ENCODE assay signal across 13 cellular contexts in genomic region chr10:116270691-116271592, GRCh38. TPM values are rescaled to one million over a fixed set of nuclear protein-coding genes. Genes with fewer than 3 reads are reported as not detected.
DNase-seq lines count a peak whose midpoint lies in the region; ATAC-seq and TF ChIP-seq lines count a peak whose summit lies in the region.
"Had no signal": no experiment of that assay in that cellular context is flagged by ENCODE, and none has a peak within 500 bp of the region (broad histone marks: within the 10 kb centered on the region; RNA-seq: fewer than 3 reads in every experiment).

No MANE protein-coding gene starts in this region.

- no peaks in the 10 kb centered on the region for H3K36me3 ChIP-seq in upper lobe of right lung

- H3K27ac ChIP-seq in upper lobe of right lung: no peak overlapping the region

- ATAC-seq in upper lobe of right lung (peak; percentile 7), GM18517 (IDR thresholded peaks at IDR 0.05; ENCODE audit: unreplicated experiment) (no peak), HG02852 (IDR thresholded peaks at IDR 0.05; ENCODE audit: unreplicated experiment) (no peak), GM21529 (IDR thresholded peaks at IDR 0.05; ENCODE audit: unreplicated experiment) (no peak)
- ATAC-seq: Panc1 had no signal

- DNase-seq in activated CD4-positive, alpha-beta T cell treated with anti-CD3 and anti-CD28 coated beads for 48 hours: peak; percentile 3
- no peak for DNase-seq in activated CD4-positive, alpha-beta T cell treated with anti-CD3 and anti-CD28 coated beads for 4 hours
- peak; percentile 70 for DNase-seq in glomerular visceral epithelial cell (ENCODE audit: extremely low spot score)
- DNase-seq in nephron progenitor cell: peak; percentile 60
- DNase-seq in upper lobe of right lung: no peak
- DNase-seq: activated CD4-positive, alpha-beta T cell treated with anti-CD3 and anti-CD28 coated beads, Interleukin-2, amount 50 U/mL, for 48 hours; cerebellar nuclear complex had no signal

- intact Hi-C loops in upper lobe of right lung (cut with DNase I): no loop called here

- H3K36me3 Mint-ChIP-seq in nephron progenitor cell (ENCODE audit: low read depth): no peaks in the 10 kb centered on the region

- peaks cover 66% of the 10 kb centered on the region for H3K27me3 ChIP-seq in upper lobe of right lung

- peaks cover 33% of the 10 kb centered on the region for H3K4me1 Mint-ChIP-seq in nephron progenitor cell

- H3K4me1 ChIP-seq in upper lobe of right lung: peaks cover 9% of the 10 kb centered on the region

- H3K4me3 ChIP-seq in upper lobe of right lung: peak overlapping the region; percentile 42

- TF ChIP-seq CTCF in nephron progenitor cell (IDR thresholded peaks at IDR 0.05): no peak
- TF ChIP-seq CTCF in upper lobe of right lung (IDR thresholded peaks at IDR 0.05): no peak

- H3K9me3 ChIP-seq in upper lobe of right lung: no peaks in the 10 kb centered on the region

- peaks cover 86% of the 10 kb centered on the region for H3K27me3 Mint-ChIP-seq in nephron progenitor cell (ENCODE audit: low read depth, poor library complexity)

- H3K4me3 Mint-ChIP-seq in nephron progenitor cell: peak overlapping the region; percentile 84

- no peak overlapping the region for H3K27ac Mint-ChIP-seq in nephron progenitor cell

- no peaks in the 10 kb centered on the region for H3K9me3 Mint-ChIP-seq in nephron progenitor cell

RNA-seq across cellular contexts. Expression of gene GFRA1, which starts 2.1 kb away (rescaled TPM):
- total RNA-seq in upper lobe of right lung: 3.4 TPM
- total RNA-seq: MCF 10A, mononuclear cell had no signal

RNA-seq across cellular contexts. Expression of gene CCDC172, which starts 53.3 kb away (rescaled TPM):
- total RNA-seq in upper lobe of right lung: not detected
- total RNA-seq: MCF 10A, mononuclear cell had no signal

Comparison
In these comparisons a context has a peak if more than half of its experiments do, and no peak if none do; other contexts are left out.
1. DNase-seq: peak in activated CD4-positive, alpha-beta T cell treated with anti-CD3 and anti-CD28 coated beads for 48 hours (single experiment), glomerular visceral epithelial cell (single experiment) and nephron progenitor cell (single experiment); none in activated CD4-positive, alpha-beta T cell treated with anti-CD3 and anti-CD28 coated beads for 4 hours (0 of 2) and upper lobe of right lung (single experiment).